ENCODE assay signal across 8 cellular contexts in the genomic region with DNA sequence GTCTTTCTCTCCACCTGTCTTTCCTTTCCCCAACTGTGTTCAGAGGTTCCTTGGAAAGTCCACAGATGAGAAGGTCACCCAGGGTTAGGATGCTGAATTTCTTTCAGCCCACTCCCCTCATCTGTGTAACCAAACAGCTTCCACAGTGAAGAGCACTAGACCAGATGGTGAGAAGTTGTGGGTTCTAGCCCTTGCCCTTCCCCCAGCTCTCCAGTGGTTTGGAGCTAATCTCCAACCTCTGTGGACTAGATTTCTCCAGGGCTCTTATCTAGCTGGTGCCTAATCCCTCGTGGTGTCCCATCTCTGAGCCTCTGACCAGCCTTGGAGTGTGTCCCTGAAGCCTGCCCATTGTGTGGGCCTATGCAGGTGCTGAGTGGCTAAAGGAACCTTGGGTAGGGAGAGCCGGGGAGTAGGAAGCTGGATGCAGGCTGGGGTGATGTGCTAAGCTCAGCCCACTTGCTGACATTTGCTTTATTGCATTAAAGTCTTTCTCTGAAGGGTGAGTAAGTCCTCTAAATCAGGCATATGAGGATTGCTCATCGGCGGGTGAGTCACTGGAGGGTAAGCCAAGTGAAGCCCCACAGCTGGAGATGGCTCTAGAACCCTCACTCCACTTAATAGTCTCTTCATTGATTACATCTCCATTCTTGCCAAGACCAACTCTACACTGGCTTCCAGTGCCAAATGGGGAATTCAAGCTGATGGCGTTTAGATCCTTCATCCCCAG. TPM values are rescaled to one million over a fixed set of nuclear protein-coding genes. Genes with fewer than 3 reads are reported as not detected.
A peak's percentile ranks its signal among the peaks of the same experiment; 100 is the strongest.
DNase-seq lines count a peak whose midpoint lies in the region; ATAC-seq and TF ChIP-seq lines count a peak whose summit lies in the region.

No MANE protein-coding gene starts in this region.

- no peaks in the 10 kb centered on the region for H3K9me3 ChIP-seq in A673 (ENCODE audit: low read depth, low read length, poor library complexity, severe bottlenecking)

- no peaks in the 10 kb centered on the region for H3K27me3 Mint-ChIP-seq in activated T-helper 2 cell treated with anti-CD3 and anti-CD28 coated beads, Interferon-gamma antibody, Interleukin-2, Interleukin-4, amounts not matched to agents 10 μg/mL and 5 μg/mL and 100 μg/mL, durations not matched to agents 14 hours and 24 hours and 36 hours (ENCODE audit: low read depth)

- H3K27me3 ChIP-seq in A673 (replicated peaks; ENCODE audit: insufficient read depth, low read depth, low read length, poor library complexity) (no peaks in the 10 kb centered on the region), kidney epithelial cell (ENCODE audit: control insufficient read depth, insufficient read depth, low read length) (no peaks in the 10 kb centered on the region)

- H3K4me3 Mint-ChIP-seq in activated T-helper 2 cell treated with anti-CD3 and anti-CD28 coated beads, Interferon-gamma antibody, Interleukin-2, Interleukin-4, amounts not matched to agents 10 μg/mL and 5 μg/mL and 100 μg/mL, durations not matched to agents 14 hours and 24 hours and 36 hours (ENCODE audit: low read depth) = peak overlapping the region; percentile 26

- H3K4me3 ChIP-seq in A673 (ENCODE audit: low read depth, low read length, poor library complexity, severe bottlenecking) = no peak overlapping the region
- no peak overlapping the region for H3K4me3 ChIP-seq in kidney epithelial cell (ENCODE audit: low read depth, low read length)

- H3K36me3 Mint-ChIP-seq in activated T-helper 2 cell treated with anti-CD3 and anti-CD28 coated beads, Interferon-gamma antibody, Interleukin-2, Interleukin-4, amounts not matched to agents 10 μg/mL and 5 μg/mL and 100 μg/mL, durations not matched to agents 14 hours and 24 hours and 36 hours (ENCODE audit: low read depth) = peaks cover 90% of the 10 kb centered on the region

- peaks cover 60% of the 10 kb centered on the region for H3K4me1 Mint-ChIP-seq in activated T-helper 2 cell treated with anti-CD3 and anti-CD28 coated beads, Interferon-gamma antibody, Interleukin-2, Interleukin-4, amounts not matched to agents 10 μg/mL and 5 μg/mL and 100 μg/mL, durations not matched to agents 14 hours and 24 hours and 36 hours (ENCODE audit: low read depth)

- CTCF ChIA-PET in A673 (lab: Charles Lee) = no interaction called here

- no peak for ATAC-seq in HG03439 (IDR thresholded peaks at IDR 0.05; ENCODE audit: unreplicated experiment)
- no peak for ATAC-seq in HG02642 (IDR thresholded peaks at IDR 0.05; ENCODE audit: poor library complexity, unreplicated experiment)

- H3K9me3 Mint-ChIP-seq in activated T-helper 2 cell treated with anti-CD3 and anti-CD28 coated beads, Interferon-gamma antibody, Interleukin-2, Interleukin-4, amounts not matched to agents 10 μg/mL and 5 μg/mL and 100 μg/mL, durations not matched to agents 14 hours and 24 hours and 36 hours = no peaks in the 10 kb centered on the region

- H3K27ac ChIP-seq in A673 (ENCODE audit: low read depth, low read length, poor library complexity, severe bottlenecking) = peak overlapping the region; percentile 66

- peak; percentile 58 for DNase-seq in A673 (ENCODE audit: low spot score)
- DNase-seq in HPDE6-E6E7 (ENCODE audit: extremely low spot score) = peak; percentile 60
- DNase-seq in activated T-helper 2 cell treated with anti-CD3 and anti-CD28 coated beads, Interferon-gamma antibody, Interleukin-2, Interleukin-4, amounts not matched to agents 10 μg/mL and 5 μg/mL and 100 μg/mL, durations not matched to agents 14 hours and 24 hours and 36 hours (ENCODE audit: low spot score) = no peak
- peak; percentile 85 for DNase-seq in kidney epithelial cell (ENCODE audit: low read depth)
- no peak for DNase-seq in HT-29 (ENCODE audit: low spot score)
- DNase-seq in cerebellum (ENCODE audit: low spot score) = no peak

- no TSS peak for BruUV-seq in A673 (replicated peaks; lab: Mats Ljungman, UMichigan)

- H3K36me3 ChIP-seq in A673 (ENCODE audit: insufficient read depth, low read length, poor library complexity, severe bottlenecking) (peaks cover 37% of the 10 kb centered on the region), kidney epithelial cell (ENCODE audit: control insufficient read depth, insufficient read depth, low read length) (peaks cover 8% of the 10 kb centered on the region)

- peak overlapping the region; percentile 78 for H3K27ac Mint-ChIP-seq in activated T-helper 2 cell treated with anti-CD3 and anti-CD28 coated beads, Interferon-gamma antibody, Interleukin-2, Interleukin-4, amounts not matched to agents 10 μg/mL and 5 μg/mL and 100 μg/mL, durations not matched to agents 14 hours and 24 hours and 36 hours

- intact Hi-C loops in A673 (cut with micrococcal nuclease; ENCODE audit: unreplicated experiment) = no loop called here
- intact Hi-C loops in activated T-helper 2 cell treated with anti-CD3 and anti-CD28 coated beads, Interferon-gamma antibody, Interleukin-2, Interleukin-4, amounts not matched to agents 10 μg/mL and 5 μg/mL and 100 μg/mL, durations not matched to agents 14 hours and 24 hours and 36 hours (cut with micrococcal nuclease) = loop anchor here (1.0 to 2.0 kb wide), 4 partner anchors 8 to 24 kb away; a partner anchor contains a TSS

- peaks cover 27% of the 10 kb centered on the region for H3K4me1 ChIP-seq in A673 (ENCODE audit: insufficient read depth, low read length, poor library complexity, severe bottlenecking)

- POLR2A ChIA-PET in A673 (lab: Charles Lee; ENCODE audit: low non-redundant PET) = no interaction called here

- TF ChIP-seq CTCF in A673 (conservative IDR thresholded peaks at IDR 0.05; ENCODE audit: low read depth, low read length) = no peak
- TF ChIP-seq CTCF in kidney epithelial cell (IDR thresholded peaks at IDR 0.05; ENCODE audit: insufficient read depth, low read length, poor library complexity, severe bottlenecking) = no peak

RNA-seq across cellular contexts. Expression of a gene that starts 14.9 kb away (rescaled TPM):
- total RNA-seq in A673 (2021) (23.2 and 29.3 TPM in 2 replicates), kidney epithelial cell (88.4 and 103 TPM in 2 replicates), cerebellum (7.4 TPM)
- total RNA-seq in activated T-helper 2 cell treated with anti-CD3 and anti-CD28 coated beads, Interferon-gamma antibody, Interleukin-2, Interleukin-4, amounts not matched to agents 10 μg/mL and 5 μg/mL and 100 μg/mL, durations not matched to agents 14 hours and 24 hours and 36 hours = 84.3 and 86.2 TPM in 2 replicates
- total RNA-seq in HT-29 (2014; rRNA removed; shearing (Covaris generic)) = 27.8 and 31.4 TPM in 2 replicates

RNA-seq across cellular contexts. Expression of a gene that starts 54.9 kb away (rescaled TPM):
- 107 TPM in 2 replicates for total RNA-seq in A673 (2021)
- 78.4 and 78.8 TPM in 2 replicates for total RNA-seq in activated T-helper 2 cell treated with anti-CD3 and anti-CD28 coated beads, Interferon-gamma antibody, Interleukin-2, Interleukin-4, amounts not matched to agents 10 μg/mL and 5 μg/mL and 100 μg/mL, durations not matched to agents 14 hours and 24 hours and 36 hours
- total RNA-seq in kidney epithelial cell = 31.4 and 35.3 TPM in 2 replicates
- 13.0 and 13.8 TPM in 2 replicates for total RNA-seq in HT-29 (2014; rRNA removed; shearing (Covaris generic))
- 41.3 TPM for total RNA-seq in cerebellum

Comparison
In these comparisons a context has a peak if more than half of its experiments do, and no peak if none do; other contexts are left out.
1. DNase-seq: peak in A673 (single experiment), HPDE6-E6E7 (single experiment) and kidney epithelial cell (single experiment); none in activated T-helper 2 cell treated with anti-CD3 and anti-CD28 coated beads, Interferon-gamma antibody, Interleukin-2, Interleukin-4, amounts not matched to agents 10 μg/mL and 5 μg/mL and 100 μg/mL, durations not matched to agents 14 hours and 24 hours and 36 hours (single experiment), HT-29 (single experiment) and cerebellum (single experiment).